1 cellular context compared by ENCODE assay signal in genomic region chr6:43059168-43060033, GRCh38.
TF ChIP-seq lines count a peak whose summit lies in the region.

TSS of gene KLC4 (plus strand) at chr6:43059631. CDS start at chr6:43061336, 1,705 bp downstream.
TSS of gene MRPL2 (minus strand) at chr6:43059434. CDS start at chr6:43059381, 53 bp downstream.

TF ChIP-seq in HepG2, 621 proteins besides CTCF, POLR2A, EP300 and RAD21 (continued from another document and continues in another):
- TF ChIP-seq ZNF207 (IDR thresholded peaks at IDR 0.05; ENCODE audit: borderline replicate concordance), result no peak
- TF ChIP-seq JARID2 (CRISPR knock-in tag; IDR thresholded peaks at IDR 0.05; ENCODE audit: insufficient replicate concordance), result no peak
- TF ChIP-seq ZNF7 (CRISPR knock-in tag; IDR thresholded peaks at IDR 0.05), result peak; percentile 7; the same call in 1 of the 2 replicates
- peak; percentile 5; the same call in 1 of the 2 replicates for TF ChIP-seq TCF7 (IDR thresholded peaks at IDR 0.05; ENCODE audit: low read depth)
- TF ChIP-seq ZNF781 (CRISPR knock-in tag; IDR thresholded peaks at IDR 0.05; ENCODE audit: borderline replicate concordance, not compliant biosample characterization), result no peak
- no peak for TF ChIP-seq PAWR (CRISPR knock-in tag; IDR thresholded peaks at IDR 0.05; ENCODE audit: borderline replicate concordance)
- TF ChIP-seq NFE2L2 (IDR thresholded peaks at IDR 0.05; ENCODE audit: low read length), result no peak
- TF ChIP-seq ZMYM3 (CRISPR knock-in tag; IDR thresholded peaks at IDR 0.05), result no peak
- peak; percentile 49; the same call in 1 of the 2 replicates for TF ChIP-seq ZNF33A (CRISPR knock-in tag; IDR thresholded peaks at IDR 0.05; ENCODE audit: borderline replicate concordance)
- TF ChIP-seq RFX1 (IDR thresholded peaks at IDR 0.05), result no peak
- no peak for TF ChIP-seq ZNF644 (CRISPR knock-in tag; IDR thresholded peaks at IDR 0.05; ENCODE audit: low read depth)
- no peak for TF ChIP-seq ZNF224 (CRISPR knock-in tag; IDR thresholded peaks at IDR 0.05)
- no peak; the same call in 1 of the 2 replicates for TF ChIP-seq NFKB2 (CRISPR knock-in tag; IDR thresholded peaks at IDR 0.05; ENCODE audit: borderline replicate concordance)
- TF ChIP-seq NAIF1 (CRISPR knock-in tag; IDR thresholded peaks at IDR 0.05; ENCODE audit: borderline replicate concordance), result no peak
- TF ChIP-seq FOXO1 (CRISPR knock-in tag; IDR thresholded peaks at IDR 0.05), result peak; percentile 78
- TF ChIP-seq HOMEZ (CRISPR knock-in tag; IDR thresholded peaks at IDR 0.05; ENCODE audit: low read depth), result 0 out of 2 replicates have a peak, but pooled peaks have one; percentile 34
- TF ChIP-seq CERS6 (CRISPR knock-in tag; IDR thresholded peaks at IDR 0.05), result no peak
- no peak for TF ChIP-seq U2AF2 (IDR thresholded peaks at IDR 0.05; ENCODE audit: low read depth, low read length)
- TF ChIP-seq DR1 (CRISPR knock-in tag; IDR thresholded peaks at IDR 0.05), result peak; percentile 86
- peak; percentile 70 for TF ChIP-seq ELF1 (CRISPR knock-in tag; IDR thresholded peaks at IDR 0.05)
- no peak for TF ChIP-seq ATM (IDR thresholded peaks at IDR 0.05; ENCODE audit: borderline replicate concordance)
- TF ChIP-seq ZNF614 (CRISPR knock-in tag; IDR thresholded peaks at IDR 0.05; ENCODE audit: borderline replicate concordance), result peak; percentile 35; the same call in 1 of the 2 replicates
- 0 out of 2 replicates have a peak, but pooled peaks have one; percentile 78 for TF ChIP-seq HOXA5 (CRISPR knock-in tag; IDR thresholded peaks at IDR 0.05)
- TF ChIP-seq HNRNPLL (IDR thresholded peaks at IDR 0.05; ENCODE audit: low read depth, low read length, poor library complexity, severe bottlenecking), result peak; percentile 67
- peak; percentile 23; the same call in 1 of the 2 replicates for TF ChIP-seq ZNF275 (CRISPR knock-in tag; IDR thresholded peaks at IDR 0.05; ENCODE audit: borderline replicate concordance)
- TF ChIP-seq HOXA9 (CRISPR knock-in tag; IDR thresholded peaks at IDR 0.05; ENCODE audit: borderline replicate concordance), result no peak
- TF ChIP-seq ZNF280D (CRISPR knock-in tag; IDR thresholded peaks at IDR 0.05), result no peak
- TF ChIP-seq BCLAF1 (IDR thresholded peaks at IDR 0.05), result no peak
- no peak; the same call in none of the 2 replicates for TF ChIP-seq ZNF280B (CRISPR knock-in tag; IDR thresholded peaks at IDR 0.05; ENCODE audit: borderline replicate concordance)
- TF ChIP-seq NR2F2 (IDR thresholded peaks at IDR 0.05; ENCODE audit: borderline replicate concordance, low read depth), result peak; percentile 39; the same call in 1 of the 2 replicates
- TF ChIP-seq ZNF232 (CRISPR knock-in tag; IDR thresholded peaks at IDR 0.05; ENCODE audit: borderline replicate concordance), result peak; percentile 55; the same call in 1 of the 2 replicates
- TF ChIP-seq MIER3 (CRISPR knock-in tag; IDR thresholded peaks at IDR 0.05; ENCODE audit: borderline replicate concordance), result peak; percentile 37
- TF ChIP-seq TIGD3 (CRISPR knock-in tag; IDR thresholded peaks at IDR 0.05; ENCODE audit: borderline replicate concordance), result no peak
- TF ChIP-seq RNF219 (CRISPR knock-in tag; IDR thresholded peaks at IDR 0.05), result no peak
- TF ChIP-seq HNRNPL (IDR thresholded peaks at IDR 0.05; ENCODE audit: low read depth, low read length), result peak; percentile 47
- TF ChIP-seq KMT2B (CRISPR knock-in tag; IDR thresholded peaks at IDR 0.05), result peak; percentile 95
- TF ChIP-seq ZNF143 (CRISPR knock-in tag; IDR thresholded peaks at IDR 0.05), result peak; percentile 34
- TF ChIP-seq SOX13 (IDR thresholded peaks at IDR 0.05), result no peak
- TF ChIP-seq SOX13 (CRISPR knock-in tag; conservative IDR thresholded peaks at IDR 0.05 in 1 of 2, IDR thresholded peaks at IDR 0.05 in 1 of 2), result peak in 1 of 2 experiments; percentile 34; a peak in 2 of 4 replicates
- TF ChIP-seq HMGXB4 (CRISPR knock-in tag; IDR thresholded peaks at IDR 0.05; ENCODE audit: borderline replicate concordance in 1 of 2, low read depth in 1 of 2), result no peak; a peak in 3 of 4 replicates
- no peak for TF ChIP-seq SUZ12 (IDR thresholded peaks at IDR 0.05; ENCODE audit: low read depth, low read length)
- no peak for TF ChIP-seq ZFP90 (CRISPR knock-in tag; IDR thresholded peaks at IDR 0.05; ENCODE audit: borderline replicate concordance)
- TF ChIP-seq ZNF556 (CRISPR knock-in tag; IDR thresholded peaks at IDR 0.05; ENCODE audit: borderline replicate concordance), result no peak; the same call in 1 of the 2 replicates
